Comparison of ENCODE assay signal across 8 cellular contexts in genomic region chrX:40093586-40093985, GRCh38. TPM values are rescaled to one million over a fixed set of nuclear protein-coding genes. Genes with fewer than 3 reads are reported as not detected.
A peak's percentile ranks its signal among the peaks of the same experiment; 100 is the strongest.
DNase-seq lines count a peak whose midpoint lies in the region; ATAC-seq and TF ChIP-seq lines count a peak whose summit lies in the region.

No MANE protein-coding gene starts in this region.

- peaks cover 16% of the 10 kb centered on the region for H3K36me3 ChIP-seq in BLaER1
- H3K36me3 ChIP-seq in Karpas-422 (ENCODE audit: insufficient read depth, low read length), result no peaks in the 10 kb centered on the region

- peaks cover 19 to 56% (median 41%) of the 10 kb centered on the region in 4 donors for H3K4me1 Mint-ChIP-seq in naive thymus-derived CD8-positive, alpha-beta T cell

- no peaks in the 10 kb centered on the region for H3K36me3 Mint-ChIP-seq in naive thymus-derived CD8-positive, alpha-beta T cell

- peaks cover 0 to 3% (median 0%) of the 10 kb centered on the region in 9 donors for H3K9me3 Mint-ChIP-seq in naive thymus-derived CD8-positive, alpha-beta T cell

- H3K27ac ChIP-seq in BLaER1, result no peak overlapping the region
- no peak overlapping the region for H3K27ac ChIP-seq in Karpas-422 (ENCODE audit: low read length)

- no peak overlapping the region for H2AFZ ChIP-seq in Karpas-422 (ENCODE audit: low read length)

- TF ChIP-seq CTCF in choroid plexus epithelial cell (conservative IDR thresholded peaks at IDR 0.05; ENCODE audit: low read depth, low read length), result no peak

- H3K27ac Mint-ChIP-seq in naive thymus-derived CD8-positive, alpha-beta T cell, result peak overlapping the region in 2 of 10 donors; percentile 5 to 34

- H4K20me1 ChIP-seq in BLaER1 (peaks cover 84% of the 10 kb centered on the region), Karpas-422 (ENCODE audit: insufficient read depth, low read depth, low read length) (peaks cover 69% of the 10 kb centered on the region)

- H3K27me3 ChIP-seq in BLaER1 (peaks cover 57% of the 10 kb centered on the region), Karpas-422 (ENCODE audit: low read length) (0 out of 2 replicates have a peak, but pooled peaks cover 2% of the 10 kb centered on the region)

- no peaks in the 10 kb centered on the region for H3K27me3 Mint-ChIP-seq in naive thymus-derived CD8-positive, alpha-beta T cell

- H3K4me3 Mint-ChIP-seq in naive thymus-derived CD8-positive, alpha-beta T cell, result peak overlapping the region; percentile 77 to 93 (median 92)

- H3K9me3 ChIP-seq in BLaER1 (peaks cover 52% of the 10 kb centered on the region), Karpas-422 (ENCODE audit: low read length) (no peaks in the 10 kb centered on the region)

- H3K4me1 ChIP-seq in BLaER1 (peaks cover 69% of the 10 kb centered on the region), Karpas-422 (ENCODE audit: low read length) (peaks cover 74% of the 10 kb centered on the region)

- DNase-seq in Karpas-422, result no peak
- no peak for DNase-seq in choroid plexus epithelial cell (ENCODE audit: low read depth)
- no peak for DNase-seq in naive thymus-derived CD8-positive, alpha-beta T cell
- DNase-seq in NCI-H526 treated with DMSO at 0.1 percent for 48 hours (lab: John Stamatoyannopoulos, UW), result no peak
- DNase-seq in stimulated activated CD4-positive, alpha-beta T cell treated with anti-CD3 and anti-CD28 coated beads, Interleukin-1b, Interleukin-23, amount 100 ng/mL, for 48 hours, result no peak

- no peak for ATAC-seq in naive thymus-derived CD8-positive, alpha-beta T cell
- ATAC-seq in HG03039 (IDR thresholded peaks at IDR 0.05; ENCODE audit: unreplicated experiment) (no peak), HG03097 (IDR thresholded peaks at IDR 0.05; ENCODE audit: low FRiP score, unreplicated experiment) (no peak)

- H3K9ac ChIP-seq in BLaER1 (peak overlapping the region; percentile 75; the same call in 1 of the 2 replicates), Karpas-422 (ENCODE audit: low read length) (no peak overlapping the region)

- POLR2A ChIA-PET in naive thymus-derived CD8-positive, alpha-beta T cell (lab: Charles Lee), result interaction anchor here (0.6 to 10.6 kb wide), 4 partner anchors 48 to 99 kb away, joined by 3 to 269 read pairs (median 3); no protein-coding TSS in a partner anchor

- H3K9me2 ChIP-seq in Karpas-422 (replicated peaks; ENCODE audit: insufficient read depth, low read length), result no peaks in the 10 kb centered on the region

- peaks cover 25% of the 10 kb centered on the region for H3K79me2 ChIP-seq in Karpas-422 (ENCODE audit: low read length)

- H3K4me2 ChIP-seq in BLaER1 (peak overlapping the region; percentile 93), Karpas-422 (ENCODE audit: low read depth, low read length, poor library complexity, severe bottlenecking) (peak overlapping the region; percentile 43)

- H3K4me3 ChIP-seq in BLaER1 (peak overlapping the region; percentile 72), Karpas-422 (ENCODE audit: low read length) (no peak overlapping the region), choroid plexus epithelial cell (ENCODE audit: low read depth, low read length) (peak overlapping the region; percentile 65)

RNA-seq across cellular contexts. Expression of gene BCOR, which starts 4.2 kb away (rescaled TPM):
- 43.7 and 49.9 TPM in 2 replicates for total RNA-seq in Karpas-422 (2014; rRNA removed; shearing (Covaris generic); ENCODE audit: low replicate concordance)
- total RNA-seq in naive thymus-derived CD8-positive, alpha-beta T cell, result 10 to 100 TPM; 31.6 to 35.9 TPM
- 1 to 10 TPM; 2.5 to 7.7 (median 6.6) TPM for polyA plus RNA-seq in naive thymus-derived CD8-positive, alpha-beta T cell
